In genomic region chr22:21650823-21651520, GRCh38 we compare ENCODE assay signal across 8 cellular contexts. TPM values are rescaled to one million over a fixed set of nuclear protein-coding genes. Genes with fewer than 3 reads are reported as not detected.
DNase-seq lines count a peak whose midpoint lies in the region; ATAC-seq and TF ChIP-seq lines count a peak whose summit lies in the region.

No MANE protein-coding gene starts in this region.

- H3K4me1 Mint-ChIP-seq in activated CD4-positive, alpha-beta T cell treated with anti-CD3 and anti-CD28 coated beads for 36 hours = peaks cover 19% of the 10 kb centered on the region

- no peaks in the 10 kb centered on the region for H3F3A ChIP-seq in smooth muscle cell (ENCODE audit: low read depth)

- intact Hi-C loops in activated CD4-positive, alpha-beta T cell treated with anti-CD3 and anti-CD28 coated beads for 36 hours (cut with DNase I, micrococcal nuclease) = no loop called here

- 20% methylated on average over 6 of the region's 6 CpGs for WGBS in smooth muscle cell (ENCODE audit: low lambda C conversion rate)

- H3K9me3 Mint-ChIP-seq in activated CD4-positive, alpha-beta T cell treated with anti-CD3 and anti-CD28 coated beads for 36 hours (ENCODE audit: low read depth) = no peaks in the 10 kb centered on the region

- peak overlapping the region; percentile 50 for H3K27ac ChIP-seq in smooth muscle cell (ENCODE audit: low read depth)

- peak overlapping the region; percentile 73 for H3K4me3 ChIP-seq in fibroblast of pulmonary artery (replicated peaks; ENCODE audit: low read depth, low read length)
- H3K4me3 ChIP-seq in smooth muscle cell = peak overlapping the region; percentile 72

- no peaks in the 10 kb centered on the region for H3K27me3 ChIP-seq in smooth muscle cell (ENCODE audit: low read depth)

- H3K4me1 ChIP-seq in smooth muscle cell (ENCODE audit: low read depth) = peaks cover 19% of the 10 kb centered on the region

- H3K36me3 ChIP-seq in smooth muscle cell (ENCODE audit: low read depth) = no peaks in the 10 kb centered on the region

- no peaks in the 10 kb centered on the region for H3K9me3 ChIP-seq in smooth muscle cell (replicated peaks; ENCODE audit: low read depth)

- no peak for DNase-seq in activated CD4-positive, alpha-beta T cell treated with anti-CD3 and anti-CD28 coated beads for 36 hours
- no peak for DNase-seq in activated CD4-positive, alpha-beta T cell treated with anti-CD3 and anti-CD28 coated beads for 48 hours
- DNase-seq in RPMI8226 (peak; percentile 19), fibroblast of pulmonary artery (ENCODE audit: low read depth) (no peak), smooth muscle cell (lab: John Stamatoyannopoulos, UW; ENCODE audit: unreplicated experiment) (no peak), nucleus accumbens (lab: John Stamatoyannopoulos, UW) (no peak)

- POLR2A ChIA-PET in activated CD4-positive, alpha-beta T cell treated with anti-CD3 and anti-CD28 coated beads for 36 hours (lab: Charles Lee) = interaction anchor here (0.5 to 1.3 kb wide), 3 partner anchors 8 to 1134 kb away, joined by 3 to 5 read pairs (median 3); no protein-coding TSS in a partner anchor

- peaks cover 38% of the 10 kb centered on the region for H3K36me3 Mint-ChIP-seq in activated CD4-positive, alpha-beta T cell treated with anti-CD3 and anti-CD28 coated beads for 36 hours (ENCODE audit: low read depth)

- H3K79me2 ChIP-seq in smooth muscle cell (ENCODE audit: low read depth) = no peaks in the 10 kb centered on the region

- ATAC-seq in activated CD4-positive, alpha-beta T cell treated with anti-CD3 and anti-CD28 coated beads for 36 hours = peak; percentile 21
- ATAC-seq in HG03280 (IDR thresholded peaks at IDR 0.05; ENCODE audit: unreplicated experiment) (no peak), GM21786 (IDR thresholded peaks at IDR 0.05; ENCODE audit: unreplicated experiment) (no peak)

- no peak for TF ChIP-seq CTCF in fibroblast of pulmonary artery (IDR thresholded peaks at IDR 0.05; ENCODE audit: low read length, missing control alignments)
- TF ChIP-seq CTCF in smooth muscle cell (IDR thresholded peaks at IDR 0.05; ENCODE audit: borderline replicate concordance, insufficient read depth, poor library complexity, severe bottlenecking) = no peak

- peak overlapping the region; percentile 85 for H3K4me3 Mint-ChIP-seq in activated CD4-positive, alpha-beta T cell treated with anti-CD3 and anti-CD28 coated beads for 36 hours

- H3K9ac ChIP-seq in smooth muscle cell (ENCODE audit: low read depth) = peak overlapping the region; percentile 63

- H3K4me2 ChIP-seq in smooth muscle cell = peak overlapping the region; percentile 92

- H4K20me1 ChIP-seq in smooth muscle cell (ENCODE audit: low read depth) = peaks cover 6% of the 10 kb centered on the region

- peak overlapping the region; percentile 86 for H3K27ac Mint-ChIP-seq in activated CD4-positive, alpha-beta T cell treated with anti-CD3 and anti-CD28 coated beads for 36 hours

- H2AFZ ChIP-seq in smooth muscle cell (ENCODE audit: low read depth) = peak overlapping the region; percentile 90

- CTCF ChIA-PET in activated CD4-positive, alpha-beta T cell treated with anti-CD3 and anti-CD28 coated beads for 36 hours (lab: Charles Lee) = interaction anchor here (0.7 to 1.7 kb wide), 4 partner anchors 9 to 26 kb away, joined by 3 to 11 read pairs (median 4); partner anchors contain the start of gene SDF2L1

- no peaks in the 10 kb centered on the region for H3K27me3 Mint-ChIP-seq in activated CD4-positive, alpha-beta T cell treated with anti-CD3 and anti-CD28 coated beads for 36 hours

RNA-seq across cellular contexts. Expression of gene SDF2L1, which starts 8.9 kb away (rescaled TPM):
- total RNA-seq in activated CD4-positive, alpha-beta T cell treated with anti-CD3 and anti-CD28 coated beads for 36 hours = 10 to 100 TPM; 13.7 to 32.8 TPM
- 13.3 and 24.9 TPM in 2 replicates for total RNA-seq in smooth muscle cell
- 80.1 and 102 TPM in 2 replicates for polyA plus RNA-seq in smooth muscle cell

RNA-seq across cellular contexts. Expression of gene PPIL2, which starts 14.8 kb away (rescaled TPM):
- total RNA-seq in activated CD4-positive, alpha-beta T cell treated with anti-CD3 and anti-CD28 coated beads for 36 hours = 10 to 100 TPM; 42.8 to 57.7 TPM
- 16.3 and 19.2 TPM in 2 replicates for total RNA-seq in smooth muscle cell
- 23.7 and 29.6 TPM in 2 replicates for polyA plus RNA-seq in smooth muscle cell

RNA-seq across cellular contexts. Expression of gene CCDC116, which starts 18.4 kb away (rescaled TPM):
- under 1 TPM; 0.23 to 0.33 TPM for total RNA-seq in activated CD4-positive, alpha-beta T cell treated with anti-CD3 and anti-CD28 coated beads for 36 hours
- 0.40 and 1.8 TPM in 2 replicates for total RNA-seq in smooth muscle cell
- not detected in 2 replicates for polyA plus RNA-seq in smooth muscle cell

RNA-seq across cellular contexts. Expression of gene YDJC, which starts 21.1 kb away (rescaled TPM):
- total RNA-seq in activated CD4-positive, alpha-beta T cell treated with anti-CD3 and anti-CD28 coated beads for 36 hours = 10 to 100 TPM; 43.4 to 54.0 TPM
- 12.0 and 19.3 TPM in 2 replicates for total RNA-seq in smooth muscle cell
- polyA plus RNA-seq in smooth muscle cell = 15.2 and 17.2 TPM in 2 replicates
